ENCODE assay signal across 8 cellular contexts in genomic region chr17:15436399-15437369, GRCh38. TPM values are rescaled to one million over a fixed set of nuclear protein-coding genes. Genes with fewer than 3 reads are reported as not detected.
DNase-seq lines count a peak whose midpoint lies in the region; ATAC-seq and TF ChIP-seq lines count a peak whose summit lies in the region.

No MANE protein-coding gene starts in this region.

- H3K9me3 ChIP-seq in OCI-LY7 (ENCODE audit: low read length) (peaks cover 8% of the 10 kb centered on the region; the same call in 1 of the 2 replicates), body of pancreas (no peaks in the 10 kb centered on the region)

- H3K9me2 ChIP-seq in GM23338 (ENCODE audit: insufficient read depth), result no peaks in the 10 kb centered on the region
- no peaks in the 10 kb centered on the region for H3K9me2 ChIP-seq in OCI-LY7 (ENCODE audit: insufficient read depth, low read length)

- H3K27me3 ChIP-seq in GM23338 (ENCODE audit: insufficient read depth), result no peaks in the 10 kb centered on the region
- no peaks in the 10 kb centered on the region for H3K27me3 ChIP-seq in body of pancreas

- BruUV-seq in OCI-LY7 (replicated peaks; lab: Mats Ljungman, UMichigan), result no TSS peak

- no peak overlapping the region for H3K4me3 Mint-ChIP-seq in GM23338
- H3K4me3 Mint-ChIP-seq in stimulated activated naive CD8-positive, alpha-beta T cell treated with anti-CD3 and anti-CD28 coated beads, Interleukin-15, Interleukin-2, amounts not matched to agents 100 ng/mL and 50 ng/mL, for 24 hours, result no peak overlapping the region

- no peak overlapping the region for H3K27ac ChIP-seq in GM23338 (ENCODE audit: low read depth)
- H3K27ac ChIP-seq in OCI-LY7 (ENCODE audit: low read depth, low read length, poor library complexity, severe bottlenecking), result no peak overlapping the region
- peak overlapping the region in 1 of 4 donors; percentile 27 for H3K27ac ChIP-seq in body of pancreas

- peaks cover 12% of the 10 kb centered on the region for H3K27me3 Mint-ChIP-seq in GM23338 (ENCODE audit: insufficient read depth, low read depth, poor library complexity)
- H3K27me3 Mint-ChIP-seq in stimulated activated naive CD8-positive, alpha-beta T cell treated with anti-CD3 and anti-CD28 coated beads, Interleukin-15, Interleukin-2, amounts not matched to agents 100 ng/mL and 50 ng/mL, for 24 hours, result no peaks in the 10 kb centered on the region

- no peaks in the 10 kb centered on the region; the same call in 1 of the 2 replicates for H4K20me1 ChIP-seq in GM23338 (replicated peaks; ENCODE audit: insufficient read depth)
- no peaks in the 10 kb centered on the region for H4K20me1 ChIP-seq in OCI-LY7 (ENCODE audit: insufficient read depth, low read length)

- H3K4me3 ChIP-seq in GM23338 (no peak overlapping the region), OCI-LY7 (ENCODE audit: low read depth, low read length, poor library complexity, severe bottlenecking) (peak overlapping the region; percentile 32), body of pancreas (no peak overlapping the region)

- no peaks in the 10 kb centered on the region for H3K9me3 Mint-ChIP-seq in GM23338
- H3K9me3 Mint-ChIP-seq in stimulated activated naive CD8-positive, alpha-beta T cell treated with anti-CD3 and anti-CD28 coated beads, Interleukin-15, Interleukin-2, amounts not matched to agents 100 ng/mL and 50 ng/mL, for 24 hours, result peaks cover 16% of the 10 kb centered on the region

- CTCF ChIA-PET in OCI-LY7 (lab: Charles Lee; ENCODE audit: unreplicated experiment), result interaction anchor here (0.6 kb wide), 1 partner anchor 26 kb away, joined by 3 read pairs; no protein-coding TSS in a partner anchor

- DNase-seq in AG09319 (ENCODE audit: extremely low read depth, low read depth) (no peak), GM23338 (ENCODE audit: low spot score) (peak; percentile 62), OCI-LY7 (ENCODE audit: low spot score) (peak; percentile 74), body of pancreas (peak; percentile 24 to 40 (median 34)), inferior parietal cortex (ENCODE audit: extremely low spot score) (peak; percentile 60), NCI-H1694 (lab: John Stamatoyannopoulos, UW) (no peak)

- H3K27ac Mint-ChIP-seq in GM23338, result no peak overlapping the region
- peak overlapping the region; percentile 57 for H3K27ac Mint-ChIP-seq in stimulated activated naive CD8-positive, alpha-beta T cell treated with anti-CD3 and anti-CD28 coated beads, Interleukin-15, Interleukin-2, amounts not matched to agents 100 ng/mL and 50 ng/mL, for 24 hours

- ATAC-seq in GM23338, result peak; percentile 61
- no peak for ATAC-seq in body of pancreas
- ATAC-seq in GM21786 (IDR thresholded peaks at IDR 0.05; ENCODE audit: unreplicated experiment), result no peak

- TF ChIP-seq CTCF in AG09319 (IDR thresholded peaks at IDR 0.05; ENCODE audit: low read depth, low read length) (peak; percentile 26), GM23338 (conservative IDR thresholded peaks at IDR 0.05; ENCODE audit: low read depth in 2 of 2) (peak; percentile 61 to 62), OCI-LY7 (conservative IDR thresholded peaks at IDR 0.05; ENCODE audit: low read length) (peak; percentile 80), body of pancreas (IDR thresholded peaks at IDR 0.05) (no peak)

- TF ChIP-seq POLR2A in body of pancreas (IDR thresholded peaks at IDR 0.05), result no peak

- POLR2A ChIA-PET in OCI-LY7 (lab: Charles Lee), result interaction anchor here (0.9 to 1.1 kb wide), 2 partner anchors 12 to 35 kb away, joined by 3 read pairs; no protein-coding TSS in a partner anchor

- intact Hi-C loops in OCI-LY7 (cut with micrococcal nuclease; ENCODE audit: unreplicated experiment), result no loop called here
- intact Hi-C loops in body of pancreas (cut with DNase I), result no loop called here

- peaks cover 26% of the 10 kb centered on the region; the same call in 2 of the 3 replicates for H3K36me3 Mint-ChIP-seq in GM23338 (ENCODE audit: low read depth)
- peaks cover 47% of the 10 kb centered on the region for H3K36me3 Mint-ChIP-seq in stimulated activated naive CD8-positive, alpha-beta T cell treated with anti-CD3 and anti-CD28 coated beads, Interleukin-15, Interleukin-2, amounts not matched to agents 100 ng/mL and 50 ng/mL, for 24 hours (ENCODE audit: low read depth)

- H3K36me3 ChIP-seq in GM23338 (ENCODE audit: insufficient read depth) (no peaks in the 10 kb centered on the region), OCI-LY7 (ENCODE audit: insufficient read depth, low read length) (peaks cover 6% of the 10 kb centered on the region; the same call in 1 of the 2 replicates), body of pancreas (replicated peaks in 1 of 2; ENCODE audit: insufficient read depth in 1 of 2, low read depth in 2 of 2) (no peaks in the 10 kb centered on the region)

- H2AFZ ChIP-seq in GM23338, result no peak overlapping the region
- peak overlapping the region; percentile 98 for H2AFZ ChIP-seq in OCI-LY7 (ENCODE audit: low read length)

- H3K4me2 ChIP-seq in GM23338, result no peak overlapping the region
- H3K4me2 ChIP-seq in OCI-LY7 (ENCODE audit: low read length), result peak overlapping the region; percentile 18; the same call in 1 of the 2 replicates

- H3F3A ChIP-seq in GM23338 (replicated peaks; ENCODE audit: low read depth), result no peaks in the 10 kb centered on the region

- H3K4me1 ChIP-seq in GM23338 (ENCODE audit: insufficient read depth) (no peaks in the 10 kb centered on the region), OCI-LY7 (ENCODE audit: insufficient read depth, low read length, poor library complexity, severe bottlenecking) (peaks cover 9% of the 10 kb centered on the region), body of pancreas (peaks cover 16% of the 10 kb centered on the region)

- WGBS in body of pancreas, 2 donors, result 79 to 93% methylated on average over 3 of the region's 3 CpGs

- H3K4me1 Mint-ChIP-seq in GM23338, result peaks cover 3% of the 10 kb centered on the region; the same call in 2 of the 3 replicates
- peaks cover 12% of the 10 kb centered on the region for H3K4me1 Mint-ChIP-seq in stimulated activated naive CD8-positive, alpha-beta T cell treated with anti-CD3 and anti-CD28 coated beads, Interleukin-15, Interleukin-2, amounts not matched to agents 100 ng/mL and 50 ng/mL, for 24 hours (ENCODE audit: low read depth)

- H3K79me2 ChIP-seq in GM23338 (replicated peaks; ENCODE audit: insufficient read depth) (no peaks in the 10 kb centered on the region), OCI-LY7 (ENCODE audit: insufficient read depth, low read depth, low read length) (no peaks in the 10 kb centered on the region)

TF ChIP-seq in GM23338, 12 proteins besides CTCF, POLR2A, EP300 and RAD21:
- TF ChIP-seq REST (IDR thresholded peaks at IDR 0.05; ENCODE audit: unreplicated experiment), result no peak
- no peak for TF ChIP-seq JUNB (IDR thresholded peaks at IDR 0.05; ENCODE audit: unreplicated experiment)
- no peak for TF ChIP-seq STAT1 (IDR thresholded peaks at IDR 0.05; ENCODE audit: unreplicated experiment)
- TF ChIP-seq CREB1 (CRISPR knock-in tag; IDR thresholded peaks at IDR 0.05; ENCODE audit: low read depth), result no peak
- no peak for TF ChIP-seq EZH2 (IDR thresholded peaks at IDR 0.05; ENCODE audit: low read depth, unreplicated experiment)
- TF ChIP-seq ZNF331 (CRISPR knock-in tag; IDR thresholded peaks at IDR 0.05; ENCODE audit: low read depth), result no peak
- TF ChIP-seq, protein P1, sequence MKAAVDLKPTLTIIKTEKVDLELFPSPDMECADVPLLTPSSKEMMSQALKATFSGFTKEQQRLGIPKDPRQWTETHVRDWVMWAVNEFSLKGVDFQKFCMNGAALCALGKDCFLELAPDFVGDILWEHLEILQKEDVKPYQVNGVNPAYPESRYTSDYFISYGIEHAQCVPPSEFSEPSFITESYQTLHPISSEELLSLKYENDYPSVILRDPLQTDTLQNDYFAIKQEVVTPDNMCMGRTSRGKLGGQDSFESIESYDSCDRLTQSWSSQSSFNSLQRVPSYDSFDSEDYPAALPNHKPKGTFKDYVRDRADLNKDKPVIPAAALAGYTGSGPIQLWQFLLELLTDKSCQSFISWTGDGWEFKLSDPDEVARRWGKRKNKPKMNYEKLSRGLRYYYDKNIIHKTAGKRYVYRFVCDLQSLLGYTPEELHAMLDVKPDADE (IDR thresholded peaks at IDR 0.05), result no peak
- TF ChIP-seq POLR2AphosphoS5 (IDR thresholded peaks at IDR 0.05; ENCODE audit: low read depth), result no peak

RNA-seq across cellular contexts. Expression of gene CDRT4, which starts 30.7 kb away (rescaled TPM):
- 8.7 and 13.0 TPM in 2 replicates for total RNA-seq in GM23338 (2014; rRNA removed; shearing (Covaris generic))
- polyA plus RNA-seq in GM23338 (2016; fragmentation: Nextera tagmentation; extraction: Ambion mirVana), result 6.5 TPM in 2 replicates
- total RNA-seq in OCI-LY7 (2014; rRNA removed; shearing (Covaris generic)), result 0.31 and 1.7 TPM in 2 replicates
- 6.2 and 7.1 TPM in 2 replicates for total RNA-seq in OCI-LY7 (2022)
- total RNA-seq in body of pancreas, result 10 to 100 TPM in 1 of 2 donors, 1 to 10 TPM in 1; 2.3 to 48.1 TPM

Comparison
In these comparisons a context has a peak if more than half of its experiments do, and no peak if none do; other contexts are left out.
1. DNase-seq: peak in GM23338 (single experiment), OCI-LY7 (single experiment), body of pancreas (4 of 4) and inferior parietal cortex (single experiment); none in AG09319 (single experiment) and NCI-H1694 (single experiment).
2. CTCF ChIP-seq: peak in AG09319 (single experiment), GM23338 (2 of 2) and OCI-LY7 (single experiment); none in body of pancreas (0 of 7).